Comparison of ENCODE assay signal across 8 cellular contexts in genomic region chr9:69122086-69122390, GRCh38. TPM values are rescaled to one million over a fixed set of nuclear protein-coding genes. Genes with fewer than 3 reads are reported as not detected.
DNase-seq lines count a peak whose midpoint lies in the region; ATAC-seq and TF ChIP-seq lines count a peak whose summit lies in the region.

No MANE protein-coding gene starts in this region.

- no peaks in the 10 kb centered on the region for H3K9me3 ChIP-seq in mononuclear cell (ENCODE audit: low read depth, low read length)
- H3K9me3 ChIP-seq in stomach = no peaks in the 10 kb centered on the region

- H3K4me3 ChIP-seq in mononuclear cell (ENCODE audit: low read length) (peak overlapping the region; percentile 51), stomach (peak overlapping the region; percentile 54 to 85 (median 70))

- H3K36me3 ChIP-seq in stomach = no peaks in the 10 kb centered on the region

- WGBS in stomach, 5 donors = 0 to 1% (median 0%) methylated on average over 7 to 17 of the region's 17 CpGs

- TF ChIP-seq EP300 in stomach (IDR thresholded peaks at IDR 0.05) = no peak

- H3K27me3 ChIP-seq in mononuclear cell (ENCODE audit: insufficient read depth, low read length) = peaks cover 3% of the 10 kb centered on the region
- H3K27me3 ChIP-seq in stomach = no peaks in the 10 kb centered on the region

- peaks cover 17% of the 10 kb centered on the region for H3K4me1 ChIP-seq in mononuclear cell (ENCODE audit: insufficient read depth, low read length)
- peaks cover 6 to 16% (median 13%) of the 10 kb centered on the region in 4 donors for H3K4me1 ChIP-seq in stomach

- peak; percentile 39 for ATAC-seq in HG02970 (IDR thresholded peaks at IDR 0.05; ENCODE audit: low FRiP score, unreplicated experiment)
- peak; percentile 61 for ATAC-seq in esophagus mucosa

- TF ChIP-seq CTCF in stomach (IDR thresholded peaks at IDR 0.05) = no peak

- DNase-seq in activated effector memory CD4-positive, alpha-beta T cell treated with anti-CD3 and anti-CD28 coated beads, Interleukin-2, amount 50 U/mL, for 16 hours = peak; percentile 77
- DNase-seq in activated effector memory CD4-positive, alpha-beta T cell treated with Interleukin-2 at 50 U/mL for 16 hours = no peak
- peak; percentile 65 to 73 for DNase-seq in NCI-H526 (lab: John Stamatoyannopoulos, UW)
- peak; percentile 16 for DNase-seq in activated T-cell treated with anti-CD3 and anti-CD28 coated beads for 24 hours (ENCODE audit: low read depth)
- peak; percentile 83 for DNase-seq in stomach

- peak in 1 of 4 donors; percentile 15 for TF ChIP-seq POLR2A in stomach (IDR thresholded peaks at IDR 0.05)

- H3K27ac ChIP-seq in stomach = peak overlapping the region; percentile 90 to 97 (median 94)

- intact Hi-C loops in stomach (cut with DNase I; ENCODE audit: low total_unique reads) = no loop called here

RNA-seq across cellular contexts. Expression of gene TJP2, which starts 52.0 kb away (rescaled TPM):
- total RNA-seq in esophagus mucosa = 113 TPM
- total RNA-seq in mononuclear cell = 16.1 TPM
- 100 to 1,000 TPM; 138 to 371 (median 216) TPM for total RNA-seq in stomach
- polyA plus RNA-seq in stomach = 10 to 100 TPM; 28.6 to 30.5 (median 29.5) TPM
